11 cellular contexts compared by ENCODE assay signal in the genomic region with DNA sequence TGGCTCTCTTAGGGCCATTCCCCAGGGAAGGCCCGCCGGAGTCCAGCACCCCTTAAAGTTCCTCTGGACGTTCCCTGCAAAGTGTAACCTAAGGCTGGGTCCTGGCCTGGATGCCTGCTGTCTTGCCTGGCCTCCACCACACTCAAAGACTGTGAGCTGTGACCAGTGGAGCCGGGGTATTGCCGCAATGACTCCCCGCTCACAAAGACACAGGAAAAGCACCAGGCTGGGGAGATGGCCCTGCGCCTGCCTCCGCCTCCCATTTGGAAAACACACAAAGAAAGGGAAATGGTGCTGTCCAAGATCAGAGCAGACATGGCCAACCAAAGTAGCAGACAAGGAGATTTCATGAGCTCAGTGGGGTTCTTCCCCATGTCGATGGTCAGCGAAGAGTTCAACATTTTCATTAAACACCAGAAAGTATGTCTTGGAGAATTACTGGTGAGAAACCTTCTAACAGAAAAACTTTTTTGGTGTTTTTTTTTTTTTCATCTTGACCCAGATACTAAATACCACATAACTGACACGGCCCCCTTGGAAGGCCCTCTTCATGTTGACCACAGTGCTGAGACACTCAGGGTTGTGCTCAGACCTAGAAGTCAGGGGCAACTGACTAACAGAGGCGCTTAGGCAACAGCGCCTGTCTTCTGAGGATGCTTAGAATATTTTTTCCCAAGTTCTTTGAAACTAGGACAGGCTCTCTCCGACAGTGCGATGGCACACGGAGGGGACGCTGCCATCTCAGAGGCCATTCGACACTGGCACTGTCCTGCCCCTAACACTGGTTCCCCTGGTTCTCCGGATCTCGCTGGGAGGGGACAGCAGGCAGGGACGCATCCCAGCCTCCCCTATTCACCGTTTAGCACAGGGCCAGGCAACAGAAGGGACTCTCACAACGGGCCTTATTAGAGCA.
DNase-seq lines count a peak whose midpoint lies in the region; ATAC-seq and TF ChIP-seq lines count a peak whose summit lies in the region.
"Had no signal": no experiment of that assay in that cellular context is flagged by ENCODE, and none has a peak within 500 bp of the region (broad histone marks: within the 10 kb centered on the region; RNA-seq: fewer than 3 reads in every experiment).

No MANE protein-coding gene starts in this region.

- H3K4me1 Mint-ChIP-seq in CD4-positive, alpha-beta T cell (ENCODE audit: low read depth) = peaks cover 25% of the 10 kb centered on the region
- H3K4me1 Mint-ChIP-seq in T-helper 2 cell treated with Interferon-gamma antibody and Interleukin-4, amounts not matched to agents 5 μg/mL and 100 μg/mL, for 36 hours (ENCODE audit: low read depth) = peaks cover 25% of the 10 kb centered on the region

- no peak overlapping the region for H3K9ac ChIP-seq in neuronal stem cell (ENCODE audit: low read depth, low read length, poor library complexity)

- no peak overlapping the region for H4K8ac ChIP-seq in neuronal stem cell (ENCODE audit: low read depth, low read length)

- H3K9me3 ChIP-seq in CD4-positive, alpha-beta T cell (ENCODE audit: control insufficient read depth, low read length) = no peaks in the 10 kb centered on the region
- H3K9me3 ChIP-seq in neuronal stem cell (replicated peaks in 1 of 2; ENCODE audit: control insufficient read depth in 2 of 2, insufficient read depth in 1 of 2, low read depth in 1 of 2, low read length in 2 of 2) (peaks cover 0 to 5% of the 10 kb centered on the region in 2 donors), vagina (no peaks in the 10 kb centered on the region)
- H3K9me3 ChIP-seq: ovary, testis had no signal

- no peaks in the 10 kb centered on the region for H3K27me3 Mint-ChIP-seq in CD4-positive, alpha-beta T cell
- H3K27me3 Mint-ChIP-seq in T-helper 2 cell treated with Interferon-gamma antibody and Interleukin-4, amounts not matched to agents 5 μg/mL and 100 μg/mL, for 36 hours (ENCODE audit: low read depth) = peaks cover 25% of the 10 kb centered on the region

- no peak overlapping the region for H4K91ac ChIP-seq in neuronal stem cell (ENCODE audit: low read depth, low read length, poor library complexity)

- H3K4me3 Mint-ChIP-seq in CD4-positive, alpha-beta T cell = peak overlapping the region; percentile 89
- H3K4me3 Mint-ChIP-seq in T-helper 2 cell treated with Interferon-gamma antibody and Interleukin-4, amounts not matched to agents 5 μg/mL and 100 μg/mL, for 36 hours = peak overlapping the region; percentile 78

- H2BK15ac ChIP-seq in neuronal stem cell (ENCODE audit: low read length) = no peak overlapping the region

- peak overlapping the region; percentile 56 for H2AFZ ChIP-seq in neuronal stem cell (ENCODE audit: low read length)

- H3K27ac ChIP-seq in CD4-positive, alpha-beta T cell (ENCODE audit: low read depth, low read length) = peak overlapping the region; percentile 64
- no peak overlapping the region for H3K27ac ChIP-seq in neuronal stem cell (replicated peaks; ENCODE audit: low read length)
- H3K27ac ChIP-seq in vagina = no peak overlapping the region
- H3K27ac ChIP-seq: ovary, testis had no signal

- no peak overlapping the region for H2BK120ac ChIP-seq in neuronal stem cell (ENCODE audit: low read depth, low read length)

- H3K4me1 ChIP-seq in neuronal stem cell (ENCODE audit: control insufficient read depth in 2 of 2, insufficient read depth in 1 of 2, low read depth in 1 of 2, low read length in 2 of 2) = peaks cover 0 to 1% of the 10 kb centered on the region in 2 donors
- no peaks in the 10 kb centered on the region for H3K4me1 ChIP-seq in vagina
- H3K4me1 ChIP-seq: testis had no signal

- H2BK5ac ChIP-seq in neuronal stem cell (ENCODE audit: low read length) = peak overlapping the region; percentile 33

- no peak for TF ChIP-seq CTCF in CD4-positive, alpha-beta T cell (IDR thresholded peaks at IDR 0.05)
- TF ChIP-seq CTCF in GM20000 (IDR thresholded peaks at IDR 0.05; ENCODE audit: extremely low read depth, missing control alignments) (no peak), vagina (IDR thresholded peaks at IDR 0.05) (no peak)

- no peaks in the 10 kb centered on the region for H3K27me3 ChIP-seq in CD4-positive, alpha-beta T cell (ENCODE audit: control insufficient read depth, insufficient read depth, low read length)
- H3K27me3 ChIP-seq in neuronal stem cell (ENCODE audit: control insufficient read depth in 3 of 3, insufficient read depth in 3 of 3, low read depth in 1 of 3, low read length in 3 of 3) (no peaks in the 10 kb centered on the region), vagina (no peaks in the 10 kb centered on the region)
- H3K27me3 ChIP-seq: ovary, testis had no signal

- no peak for TF ChIP-seq POLR2A in vagina (IDR thresholded peaks at IDR 0.05)

- peak; percentile 15 for ATAC-seq in CD4-positive, alpha-beta T cell (ENCODE audit: poor library complexity)
- ATAC-seq in Right ventricle myocardium superior (ENCODE audit: poor library complexity) = peak; percentile 61

- POLR2A ChIA-PET in CD4-positive, alpha-beta T cell (lab: Charles Lee) = no interaction called here

- no peak overlapping the region for H3K14ac ChIP-seq in neuronal stem cell (ENCODE audit: low read length)

- no peaks in the 10 kb centered on the region for H3K79me1 ChIP-seq in neuronal stem cell (ENCODE audit: low read depth, low read length)

- H3K4ac ChIP-seq in neuronal stem cell (ENCODE audit: low read length) = no peak overlapping the region

- intact Hi-C loops in CD4-positive, alpha-beta T cell (cut with DNase I, micrococcal nuclease) = loop anchor here (10.0 kb wide), 2 partner anchors 89 to 229 kb away; a partner anchor contains a TSS
- intact Hi-C loops in Right ventricle myocardium superior (cut with DNase I) (no loop called here), posterior vena cava (cut with DNase I) (no loop called here), vagina (cut with DNase I) (no loop called here)

- H3K4me3 ChIP-seq in neuronal stem cell (ENCODE audit: low read length in 2 of 2) = no peak overlapping the region
- peak overlapping the region in 1 of 2 donors; percentile 5 for H3K4me3 ChIP-seq in vagina
- H3K4me3 ChIP-seq: ovary had no signal

- CTCF ChIA-PET in CD4-positive, alpha-beta T cell (lab: Charles Lee) = no interaction called here

- H2AK5ac ChIP-seq in neuronal stem cell (ENCODE audit: low read depth, low read length) = peak overlapping the region; percentile 8

- no peaks in the 10 kb centered on the region for H3K36me3 ChIP-seq in neuronal stem cell (replicated peaks in 1 of 2; ENCODE audit: control insufficient read depth in 2 of 2, insufficient read depth in 2 of 2, low read length in 2 of 2)
- no peaks in the 10 kb centered on the region for H3K36me3 ChIP-seq in vagina
- H3K36me3 ChIP-seq: ovary had no signal

- peak overlapping the region; percentile 68 for H3K27ac Mint-ChIP-seq in CD4-positive, alpha-beta T cell
- H3K27ac Mint-ChIP-seq in T-helper 2 cell treated with Interferon-gamma antibody and Interleukin-4, amounts not matched to agents 5 μg/mL and 100 μg/mL, for 36 hours = peak overlapping the region; percentile 93

- no peak overlapping the region for H3K4me2 ChIP-seq in neuronal stem cell (ENCODE audit: insufficient read depth, low read length, poor library complexity, severe bottlenecking)

- WGBS in neuronal stem cell (ENCODE audit: extremely low coverage in 2 of 2, insufficient read length in 2 of 2, insufficient replicate concordance in 1 of 2), 2 donors = no CpG with 5 or more reads among the region's 23 CpGs

- H3K9me3 Mint-ChIP-seq in CD4-positive, alpha-beta T cell = no peaks in the 10 kb centered on the region
- H3K9me3 Mint-ChIP-seq in T-helper 2 cell treated with Interferon-gamma antibody and Interleukin-4, amounts not matched to agents 5 μg/mL and 100 μg/mL, for 36 hours = no peaks in the 10 kb centered on the region

- H3K23ac ChIP-seq in neuronal stem cell (ENCODE audit: low read depth, low read length, poor library complexity) = no peak overlapping the region

- peak overlapping the region; percentile 72 for H3K18ac ChIP-seq in neuronal stem cell (ENCODE audit: low read length)

- H3K36me3 Mint-ChIP-seq in CD4-positive, alpha-beta T cell (ENCODE audit: low read depth) = no peaks in the 10 kb centered on the region
- no peaks in the 10 kb centered on the region for H3K36me3 Mint-ChIP-seq in T-helper 2 cell treated with Interferon-gamma antibody and Interleukin-4, amounts not matched to agents 5 μg/mL and 100 μg/mL, for 36 hours (ENCODE audit: low read depth)

- no peak overlapping the region for H2BK12ac ChIP-seq in neuronal stem cell (ENCODE audit: low read length)

- DNase-seq in CD4-positive, alpha-beta T cell = no peak
- no peak for DNase-seq in T-helper 2 cell treated with Interferon-gamma antibody and Interleukin-4, amounts not matched to agents 5 μg/mL and 100 μg/mL, for 36 hours (ENCODE audit: low spot score)
- DNase-seq in Right ventricle myocardium superior (peak; percentile 70), neuronal stem cell (ENCODE audit: low spot score) (no peak), GM20000 (ENCODE audit: low spot score) (no peak), posterior vena cava (ENCODE audit: low spot score) (no peak), vagina (ENCODE audit: extremely low spot score in 2 of 2) (no peak), NOMO-1 treated with DMSO at 0.1 percent for 48 hours (lab: John Stamatoyannopoulos, UW; ENCODE audit: unreplicated experiment) (no peak)
- DNase-seq: Calu3, ovary, testis had no signal

Comparison
In these comparisons a context has a peak if more than half of its experiments do, and no peak if none do; other contexts are left out.
1. intact Hi-C loops: an anchor here in CD4-positive, alpha-beta T cell (10.0 kb wide); none called in Right ventricle myocardium superior, posterior vena cava and vagina.